16 cellular contexts compared by ENCODE assay signal in genomic region chr1:164583835-164584539, GRCh38.
"Had no signal": no experiment of that assay in that cellular context is flagged by ENCODE, and none has a peak within 500 bp of the region (broad histone marks: within the 10 kb centered on the region; RNA-seq: fewer than 3 reads in every experiment).

No MANE protein-coding gene starts in this region.

- H3K4me1 Mint-ChIP-seq: activated naive CD4-positive, alpha-beta T cell treated with anti-CD3 and anti-CD28 coated beads, Interleukin-2, amount 50 U/mL, for 24 hours; naive B cell; T-helper 17 cell had no signal

- H3K27me3 Mint-ChIP-seq: activated naive CD4-positive, alpha-beta T cell treated with anti-CD3 and anti-CD28 coated beads, Interleukin-2, amount 50 U/mL, for 24 hours; effector memory CD8-positive, alpha-beta T cell; T-helper 17 cell had no signal

- H3K36me3 ChIP-seq: left lung, thyroid gland, WERI-Rb-1 had no signal

- ATAC-seq: effector memory CD8-positive, alpha-beta T cell; left lung; mucosa of descending colon; T-helper 17 cell had no signal

- H3K4me3 Mint-ChIP-seq: activated naive CD4-positive, alpha-beta T cell treated with anti-CD3 and anti-CD28 coated beads, Interleukin-2, amount 50 U/mL, for 24 hours; effector memory CD8-positive, alpha-beta T cell; naive B cell; T-helper 17 cell had no signal

- H3K27me3 ChIP-seq: adrenal gland, left lung, thyroid gland had no signal

- DNase-seq: activated CD4-positive, alpha-beta T cell treated with anti-CD3 and anti-CD28 coated beads, Interleukin-2, amount 50 U/mL, for 4 hours; activated gamma-delta T cell; adrenal gland; caudate nucleus; effector memory CD8-positive, alpha-beta T cell; foreskin melanocyte; hypothalamus; left lung; mucosa of descending colon; naive B cell; stimulated activated naive CD4-positive, alpha-beta T cell; T-helper 17 cell; thyroid gland; WERI-Rb-1 had no signal

- H3K4me3 ChIP-seq: adrenal gland, left lung, mucosa of descending colon, thyroid gland had no signal

- H3K27ac ChIP-seq: adrenal gland, epithelial cell of prostate, left lung, thyroid gland, WERI-Rb-1 had no signal

- H3K9me3 Mint-ChIP-seq: activated naive CD4-positive, alpha-beta T cell treated with anti-CD3 and anti-CD28 coated beads, Interleukin-2, amount 50 U/mL, for 24 hours; effector memory CD8-positive, alpha-beta T cell had no signal

- H3K27ac Mint-ChIP-seq: activated naive CD4-positive, alpha-beta T cell treated with anti-CD3 and anti-CD28 coated beads, Interleukin-2, amount 50 U/mL, for 24 hours; effector memory CD8-positive, alpha-beta T cell; T-helper 17 cell had no signal

- H3K9me3 ChIP-seq: adrenal gland, left lung, mucosa of descending colon, thyroid gland had no signal

- H3K36me3 Mint-ChIP-seq: activated naive CD4-positive, alpha-beta T cell treated with anti-CD3 and anti-CD28 coated beads, Interleukin-2, amount 50 U/mL, for 24 hours; naive B cell had no signal
